ENCODE assay signal across 11 cellular contexts in the genomic region with DNA sequence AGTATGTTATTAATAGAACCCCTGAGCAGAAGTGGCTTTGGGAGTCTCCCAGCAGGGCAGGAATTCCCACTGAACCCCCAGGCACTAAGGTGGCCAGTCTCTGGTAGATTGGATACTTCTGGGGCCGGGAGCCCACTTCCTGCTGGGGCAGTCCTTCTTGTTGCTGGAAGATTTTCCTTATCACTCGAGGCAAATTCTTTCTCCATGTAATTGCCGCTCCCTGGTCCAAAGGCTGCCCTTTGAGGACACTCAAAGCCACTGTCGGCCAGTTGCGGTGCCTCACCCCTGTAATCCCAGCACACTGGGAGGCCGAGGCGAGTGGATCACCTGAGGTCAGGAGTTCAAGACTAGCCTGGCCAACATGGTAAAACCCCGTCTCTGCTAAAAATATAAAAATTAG. TPM values are rescaled to one million over a fixed set of nuclear protein-coding genes. Genes with fewer than 3 reads are reported as not detected.
A peak's percentile ranks its signal among the peaks of the same experiment; 100 is the strongest.
DNase-seq lines count a peak whose midpoint lies in the region; ATAC-seq and TF ChIP-seq lines count a peak whose summit lies in the region.
"Had no signal": no experiment of that assay in that cellular context is flagged by ENCODE, and none has a peak within 500 bp of the region (broad histone marks: within the 10 kb centered on the region; RNA-seq: fewer than 3 reads in every experiment).

No MANE protein-coding gene starts in this region.

- no peak for DNase-seq in CD4-positive, CD25-positive, alpha-beta regulatory T cell
- DNase-seq in RPMI7951 (ENCODE audit: low read depth) (peak; percentile 80), esophagus muscularis mucosa (ENCODE audit: extremely low spot score) (no peak), sigmoid colon (no peak), HPDE6-E6E7 (ENCODE audit: extremely low spot score) (no peak)
- DNase-seq in stimulated activated CD4-positive, alpha-beta T cell treated with anti-CD3 and anti-CD28 coated beads, Interleukin-12 subunit alpha, Interleukin-12 subunit beta, amount 100 ng/mL, for 4 hours: no peak
- DNase-seq in effector memory CD8-positive, alpha-beta T cell: no peak
- DNase-seq: SW 1271 had no signal

- peak overlapping the region; percentile 82 to 96 (median 92) for H3K27ac Mint-ChIP-seq in CD4-positive, CD25-positive, alpha-beta regulatory T cell
- H3K27ac Mint-ChIP-seq in effector memory CD8-positive, alpha-beta T cell: peak overlapping the region in 1 of 2 donors; percentile 83

- no peak for ATAC-seq in CD4-positive, CD25-positive, alpha-beta regulatory T cell (ENCODE audit: low read depth in 2 of 2)
- no peak for ATAC-seq in effector memory CD8-positive, alpha-beta T cell (replicated peaks)
- ATAC-seq in HG03135 (IDR thresholded peaks at IDR 0.05; ENCODE audit: unreplicated experiment): no peak
- ATAC-seq: HCT116 had no signal

- TF ChIP-seq POLR2A in esophagus muscularis mucosa (IDR thresholded peaks at IDR 0.05; ENCODE audit: low read depth) (no peak), sigmoid colon (IDR thresholded peaks at IDR 0.05) (no peak)

- peak overlapping the region in 2 of 4 donors; percentile 46 to 76 for H3K4me3 Mint-ChIP-seq in CD4-positive, CD25-positive, alpha-beta regulatory T cell
- peak overlapping the region in 1 of 2 donors; percentile 58 for H3K4me3 Mint-ChIP-seq in effector memory CD8-positive, alpha-beta T cell

- no peaks in the 10 kb centered on the region for H3K36me3 Mint-ChIP-seq in CD4-positive, CD25-positive, alpha-beta regulatory T cell
- no peaks in the 10 kb centered on the region for H3K36me3 Mint-ChIP-seq in effector memory CD8-positive, alpha-beta T cell (ENCODE audit: insufficient read depth)

- H3K9me3 ChIP-seq in CD4-positive, CD25-positive, alpha-beta regulatory T cell (ENCODE audit: control insufficient read depth in 2 of 2, low read length in 2 of 2): no peaks in the 10 kb centered on the region
- H3K9me3 ChIP-seq in esophagus muscularis mucosa (no peaks in the 10 kb centered on the region), sigmoid colon (no peaks in the 10 kb centered on the region)
- H3K9me3 ChIP-seq: testis had no signal

- TF ChIP-seq EP300 in esophagus muscularis mucosa (IDR thresholded peaks at IDR 0.05): no peak
- TF ChIP-seq EP300 in sigmoid colon (IDR thresholded peaks at IDR 0.05): no peak

- H3K27me3 ChIP-seq in CD4-positive, CD25-positive, alpha-beta regulatory T cell (ENCODE audit: control insufficient read depth, insufficient read depth, low read length): no peaks in the 10 kb centered on the region
- H3K27me3 ChIP-seq in esophagus muscularis mucosa: no peaks in the 10 kb centered on the region
- H3K27me3 ChIP-seq in sigmoid colon: no peaks in the 10 kb centered on the region
- H3K27me3 ChIP-seq: testis had no signal

- peak overlapping the region; percentile 33 for H3K4me3 ChIP-seq in CD4-positive, CD25-positive, alpha-beta regulatory T cell (ENCODE audit: low read depth, low read length)
- H3K4me3 ChIP-seq in esophagus muscularis mucosa (no peak overlapping the region), sigmoid colon (no peak overlapping the region)
- H3K4me3 ChIP-seq: testis had no signal

- peak overlapping the region; percentile 65 for H3K27ac ChIP-seq in CD4-positive, CD25-positive, alpha-beta regulatory T cell (ENCODE audit: insufficient read depth, low read length, poor library complexity, severe bottlenecking)
- H3K27ac ChIP-seq in esophagus muscularis mucosa (replicated peaks in 1 of 4) (peak overlapping the region; percentile 18 to 63 (median 52)), sigmoid colon (peak overlapping the region; percentile 34 to 68 (median 52))
- H3K27ac ChIP-seq: testis had no signal

- intact Hi-C loops in esophagus muscularis mucosa (cut with DNase I) (no loop called here), sigmoid colon (cut with DNase I) (no loop called here)

- H3K36me3 ChIP-seq in CD4-positive, CD25-positive, alpha-beta regulatory T cell (ENCODE audit: control insufficient read depth, insufficient read depth, low read length): no peaks in the 10 kb centered on the region
- H3K36me3 ChIP-seq in esophagus muscularis mucosa (no peaks in the 10 kb centered on the region), sigmoid colon (no peaks in the 10 kb centered on the region)

- no peaks in the 10 kb centered on the region for H3K9me3 Mint-ChIP-seq in CD4-positive, CD25-positive, alpha-beta regulatory T cell
- H3K9me3 Mint-ChIP-seq in effector memory CD8-positive, alpha-beta T cell: no peaks in the 10 kb centered on the region

- peaks cover 15 to 74% (median 39%) of the 10 kb centered on the region in 4 donors for H3K4me1 Mint-ChIP-seq in CD4-positive, CD25-positive, alpha-beta regulatory T cell
- H3K4me1 Mint-ChIP-seq in effector memory CD8-positive, alpha-beta T cell (ENCODE audit: low read depth in 2 of 2): peaks cover 27 to 42% of the 10 kb centered on the region in 2 donors

- no peaks in the 10 kb centered on the region for H3K27me3 Mint-ChIP-seq in CD4-positive, CD25-positive, alpha-beta regulatory T cell
- no peaks in the 10 kb centered on the region for H3K27me3 Mint-ChIP-seq in effector memory CD8-positive, alpha-beta T cell

- TF ChIP-seq CTCF in esophagus muscularis mucosa (IDR thresholded peaks at IDR 0.05): no peak
- TF ChIP-seq CTCF in sigmoid colon (IDR thresholded peaks at IDR 0.05): no peak

- 91% methylated on average over 2 of the region's 8 CpGs for WGBS in esophagus muscularis mucosa
- WGBS in sigmoid colon, 2 donors: 21 to 70% methylated on average over 8 of the region's 8 CpGs

- H3K4me1 ChIP-seq in CD4-positive, CD25-positive, alpha-beta regulatory T cell (ENCODE audit: control insufficient read depth, insufficient read depth, low read length, poor library complexity, severe bottlenecking): peaks cover 66% of the 10 kb centered on the region
- H3K4me1 ChIP-seq in esophagus muscularis mucosa: peaks cover 21 to 41% (median 40%) of the 10 kb centered on the region in 4 donors
- peaks cover 0 to 21% (median 13%) of the 10 kb centered on the region in 4 donors for H3K4me1 ChIP-seq in sigmoid colon

RNA-seq across cellular contexts. Expression of a gene that starts 22.6 kb away (rescaled TPM):
- 252 TPM for total RNA-seq in CD4-positive, CD25-positive, alpha-beta regulatory T cell
- polyA plus RNA-seq in CD4-positive, CD25-positive, alpha-beta regulatory T cell: 100 to 1,000 TPM; 347 to 450 (median 421) TPM
- total RNA-seq in RPMI7951 (2014; rRNA removed; shearing (Covaris generic)): not detected in 2 replicates
- total RNA-seq in esophagus muscularis mucosa (10 to 100 TPM; 15.4 to 55.5 (median 32.4) TPM), sigmoid colon (10 to 100 TPM; 15.5 to 19.7 (median 18.9) TPM)
- polyA plus RNA-seq in sigmoid colon: 10 to 100 TPM in 2 of 3 donors, 1 to 10 TPM in 1; 4.2 to 37.2 (median 16.2) TPM

Comparison
In these comparisons a context has a peak if more than half of its experiments do, and no peak if none do; other contexts are left out.
1. RNA of a gene that starts 22.6 kb away (total RNA-seq): 252 TPM in CD4-positive, CD25-positive, alpha-beta regulatory T cell (single experiment), 15.4 to 55.5 TPM in esophagus muscularis mucosa and 15.5 to 19.7 TPM in sigmoid colon; not detected in RPMI7951; every median in the first group is over 10 times any median in the second.
2. Peak in every context shown above with its lines, with median percentiles within 50 percentile points of each other: H3K27ac ChIP-seq.